21 cellular contexts compared by ENCODE assay signal in the genomic region with DNA sequence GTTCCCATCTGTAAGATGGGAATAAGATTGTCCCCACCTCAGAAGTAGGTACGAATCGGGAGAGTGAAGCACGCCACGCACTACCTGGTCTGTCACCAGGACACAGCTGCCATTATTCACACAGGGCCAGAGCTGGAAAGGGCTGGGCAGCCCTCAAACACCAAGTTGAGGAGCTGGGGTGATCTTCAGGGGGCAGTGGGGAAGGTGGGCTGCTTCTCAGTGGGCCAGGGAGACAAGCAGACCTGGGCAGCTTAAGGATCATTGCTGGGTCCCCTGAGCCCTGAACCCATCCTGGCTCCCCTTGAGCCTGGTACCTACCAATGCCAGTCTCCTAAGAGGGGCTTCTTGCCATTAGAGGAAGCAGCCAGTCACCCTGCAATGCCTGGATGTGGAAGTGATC.
"Had no signal": no experiment of that assay in that cellular context is flagged by ENCODE, and none has a peak within 500 bp of the region (broad histone marks: within the 10 kb centered on the region; RNA-seq: fewer than 3 reads in every experiment).

No MANE protein-coding gene starts in this region.

- H3K4me1 ChIP-seq: adrenal gland had no signal

- H3K4me1 Mint-ChIP-seq: central memory CD8-positive, alpha-beta T cell; immature natural killer cell; naive thymus-derived CD4-positive, alpha-beta T cell had no signal

- H3K27me3 ChIP-seq: adrenal gland, ascending aorta, brain microvascular endothelial cell, colonic mucosa, dorsolateral prefrontal cortex, esophagus muscularis mucosa, hepatocyte, neural progenitor cell, spleen had no signal

- H3K36me3 ChIP-seq: adrenal gland, brain microvascular endothelial cell, colonic mucosa, neural progenitor cell had no signal

- H3K36me3 Mint-ChIP-seq: activated naive CD8-positive, alpha-beta T cell; immature natural killer cell; naive thymus-derived CD4-positive, alpha-beta T cell had no signal

- H3K27ac ChIP-seq: adrenal gland, ascending aorta, brain microvascular endothelial cell, colonic mucosa, dorsolateral prefrontal cortex, esophagus muscularis mucosa, hepatocyte, neural progenitor cell, spleen had no signal

- H3K27ac Mint-ChIP-seq: activated naive CD8-positive, alpha-beta T cell; immature natural killer cell; neural progenitor cell had no signal

- H3K9me3 Mint-ChIP-seq: central memory CD8-positive, alpha-beta T cell; effector memory CD8-positive, alpha-beta T cell; immature natural killer cell; naive thymus-derived CD4-positive, alpha-beta T cell; neural progenitor cell had no signal

- H3K4me3 Mint-ChIP-seq: activated naive CD8-positive, alpha-beta T cell; central memory CD8-positive, alpha-beta T cell; effector memory CD8-positive, alpha-beta T cell; immature natural killer cell; naive thymus-derived CD4-positive, alpha-beta T cell; neural progenitor cell had no signal

- H3K9ac ChIP-seq: neural progenitor cell had no signal

- H2AFZ ChIP-seq: hepatocyte, neural progenitor cell had no signal

- H3K4me3 ChIP-seq: adrenal gland, ascending aorta, colonic mucosa, dorsolateral prefrontal cortex, esophagus muscularis mucosa, hepatocyte, neural progenitor cell, spleen had no signal

- H3K9me3 ChIP-seq: adrenal gland, ascending aorta, colonic mucosa, esophagus muscularis mucosa, spleen had no signal

- ATAC-seq: effector memory CD8-positive, alpha-beta T cell; naive thymus-derived CD4-positive, alpha-beta T cell; stimulated activated naive CD8-positive, alpha-beta T cell treated with anti-CD3 and anti-CD28 coated beads, Interleukin-15, Interleukin-2, amounts not matched to agents 100 U/mL and 50 U/mL, for 24 hours had no signal

- H3K4me2 ChIP-seq: hepatocyte, neural progenitor cell had no signal

- H3K27me3 Mint-ChIP-seq: activated naive CD8-positive, alpha-beta T cell; central memory CD8-positive, alpha-beta T cell had no signal

- DNase-seq: activated CD4-positive, alpha-beta T cell treated with anti-CD3 and anti-CD28 coated beads for 1 hour; activated naive CD4-positive, alpha-beta T cell; activated T-cell treated with anti-CD3 and anti-CD28 coated beads, Interleukin-2, amount 50 U/mL, for 1 hour; brain microvascular endothelial cell; colonic mucosa; effector memory CD8-positive, alpha-beta T cell; glutamatergic neuron; immature natural killer cell; naive thymus-derived CD4-positive, alpha-beta T cell; spleen; stimulated activated CD4-positive, alpha-beta T cell treated with anti-CD3 and anti-CD28 coated beads, Interleukin-4, amount 100 ng/mL, for 24 hours; stimulated activated naive CD8-positive, alpha-beta T cell treated with anti-CD3 and anti-CD28 coated beads, Interleukin-15, Interleukin-2, amounts not matched to agents 100 U/mL and 50 U/mL, for 24 hours; T-helper 9 cell had no signal
